Comparison of ENCODE assay signal across 8 cellular contexts in genomic region chr17:40317880-40318834, GRCh38. TPM values are rescaled to one million over a fixed set of nuclear protein-coding genes. Genes with fewer than 3 reads are reported as not detected.
DNase-seq lines count a peak whose midpoint lies in the region; ATAC-seq, FAIRE-seq and TF ChIP-seq lines count a peak whose summit lies in the region.

No MANE protein-coding gene starts in this region.

- intact Hi-C loops in psoas muscle (cut with DNase I), result no loop called here

- ATAC-seq in HG02763 (IDR thresholded peaks at IDR 0.05; ENCODE audit: unreplicated experiment) (peak; percentile 59), psoas muscle (peak; percentile 81 to 84 (median 82))

- H3K9me3 ChIP-seq in right atrium auricular region (no peaks in the 10 kb centered on the region), psoas muscle (no peaks in the 10 kb centered on the region)

- H3K27me3 ChIP-seq in right atrium auricular region (no peaks in the 10 kb centered on the region), psoas muscle (ENCODE audit: insufficient read depth in 3 of 3, low read length in 2 of 3) (no peaks in the 10 kb centered on the region)

- peak; percentile 42 for FAIRE-seq in urothelium cell line (lab: Jason Lieb, UNC)

- H3K36me3 ChIP-seq in right atrium auricular region, result no peaks in the 10 kb centered on the region
- no peaks in the 10 kb centered on the region for H3K36me3 ChIP-seq in psoas muscle (ENCODE audit: insufficient read depth in 1 of 2, low read depth in 1 of 2)

- H3K4me3 ChIP-seq in GM12865 (ENCODE audit: low read depth, low read length), result peak overlapping the region; percentile 96
- peak overlapping the region; percentile 92 to 97 for H3K4me3 ChIP-seq in right atrium auricular region
- H3K4me3 ChIP-seq in psoas muscle, result peak overlapping the region; percentile 95

- TF ChIP-seq CTCF in GM12865 (IDR thresholded peaks at IDR 0.05; ENCODE audit: insufficient read depth, low read depth, low read length, missing control alignments) (no peak), right atrium auricular region (IDR thresholded peaks at IDR 0.05) (no peak), psoas muscle (IDR thresholded peaks at IDR 0.05) (no peak)

- WGBS in psoas muscle, 3 donors, result 0 to 1% (median 0%) methylated on average over 62 to 70 of the region's 70 CpGs

- peak overlapping the region; percentile 96 to 98 for H3K27ac ChIP-seq in right atrium auricular region
- H3K27ac ChIP-seq in psoas muscle, result peak overlapping the region; percentile 97

- H3K4me1 ChIP-seq in right atrium auricular region, result peaks cover 0 to 94% of the 10 kb centered on the region in 2 donors
- H3K4me1 ChIP-seq in psoas muscle, result peaks cover 74% of the 10 kb centered on the region

- DNase-seq in GM12865 (ENCODE audit: low read depth) (peak; percentile 96), NCI-H146 (lab: John Stamatoyannopoulos, UW) (peak; percentile 94), T-helper 1 cell (peak; percentile 87 to 94 (median 89)), amniotic stem cell (lab: John Stamatoyannopoulos, UW) (peak; percentile 92), right atrium auricular region (ENCODE audit: low spot score) (peak; percentile 99), psoas muscle (peak; percentile 97), urothelium cell line (ENCODE audit: low spot score) (peak; percentile 98)

RNA-seq across cellular contexts. Expression of gene RARA, which starts 9.2 kb away (rescaled TPM):
- total RNA-seq in right atrium auricular region (10 to 100 TPM; 28.5 to 51.7 TPM), psoas muscle (10 to 100 TPM; 15.0 to 51.1 (median 44.6) TPM)
- 10 to 100 TPM; 15.0 to 76.9 (median 18.6) TPM for polyA plus RNA-seq in psoas muscle

RNA-seq across cellular contexts. Expression of gene CDC6, which starts 30.5 kb away (rescaled TPM):
- 1 to 10 TPM in 1 of 2 donors, under 1 TPM in 1; 0.44 to 1.0 TPM for total RNA-seq in right atrium auricular region
- total RNA-seq in psoas muscle, result under 1 TPM; 0.27 to 0.90 (median 0.42) TPM
- 1 to 10 TPM in 2 of 3 donors, under 1 TPM in 1; 0.86 to 2.5 (median 1.4) TPM for polyA plus RNA-seq in psoas muscle

RNA-seq across cellular contexts. Expression of gene GJD3, which starts 46.4 kb away (rescaled TPM):
- 1 to 10 TPM in 1 of 2 donors, not detected in 1; 1.6 TPM for total RNA-seq in right atrium auricular region
- total RNA-seq in psoas muscle, result 1 to 10 TPM in 2 of 4 donors, under 1 TPM in 2; 0.34 to 1.4 (median 0.82) TPM
- under 1 TPM in 2 of 3 donors, not detected in 1; 0.17 to 0.25 TPM for polyA plus RNA-seq in psoas muscle

Comparison
In these comparisons a context has a peak if more than half of its experiments do, and no peak if none do; other contexts are left out.
1. Peak in every context shown above with its lines: DNase-seq, ATAC-seq, H3K4me3 ChIP-seq and H3K27ac ChIP-seq.